ENCODE assay signal across 8 cellular contexts in genomic region chr11:118953976-118954375, GRCh38. TPM values are rescaled to one million over a fixed set of nuclear protein-coding genes. Genes with fewer than 3 reads are reported as not detected.
"Had no signal": no experiment of that assay in that cellular context is flagged by ENCODE, and none has a peak within 500 bp of the region (broad histone marks: within the 10 kb centered on the region; RNA-seq: fewer than 3 reads in every experiment).

No MANE protein-coding gene starts in this region.

RNA-seq across cellular contexts. Expression of gene UPK2, which starts 2.1 kb away (rescaled TPM):
- total RNA-seq: activated CD8-positive, alpha-beta T cell treated with anti-CD3 and anti-CD28 coated beads, Interleukin-2, amount 10 ng/mL, durations not matched to agents 7 days and 5 days; adrenal gland; aorta; bronchial epithelial cell; T-helper 17 cell; WTC11 had no signal

RNA-seq across cellular contexts. Expression of gene FOXR1, which starts 17.6 kb away (rescaled TPM):
- total RNA-seq: activated CD8-positive, alpha-beta T cell treated with anti-CD3 and anti-CD28 coated beads, Interleukin-2, amount 10 ng/mL, durations not matched to agents 7 days and 5 days; activated naive CD8-positive, alpha-beta T cell treated with anti-CD3 and anti-CD28 coated beads, Interleukin-2, amount 10 ng/mL, durations not matched to agents 7 days and 5 days; adrenal gland; aorta; bronchial epithelial cell; PC-3; T-helper 17 cell; WTC11 had no signal
